12 cellular contexts compared by ENCODE assay signal in genomic region chr6:154996841-154997311, GRCh38. TPM values are rescaled to one million over a fixed set of nuclear protein-coding genes. Genes with fewer than 3 reads are reported as not detected.
A peak's percentile ranks its signal among the peaks of the same experiment; 100 is the strongest.
DNase-seq lines count a peak whose midpoint lies in the region; ATAC-seq and TF ChIP-seq lines count a peak whose summit lies in the region.
"Had no signal": no experiment of that assay in that cellular context is flagged by ENCODE, and none has a peak within 500 bp of the region (broad histone marks: within the 10 kb centered on the region; RNA-seq: fewer than 3 reads in every experiment).

No MANE protein-coding gene starts in this region.

- BruUV-seq in PC-9 (replicated peaks; lab: Mats Ljungman, UMichigan): no TSS peak

- H3K79me2 ChIP-seq in PC-9 (ENCODE audit: low read depth): no peaks in the 10 kb centered on the region

- peaks cover 27% of the 10 kb centered on the region for H3K27me3 Mint-ChIP-seq in T-helper 1 cell treated with Interleukin-12 subunit alpha and Interleukin-12 subunit beta and Interleukin-4 antibody, amounts not matched to agents 30 μg/mL and 1 μg/mL, for 36 hours (ENCODE audit: low read depth)
- peaks cover 39% of the 10 kb centered on the region for H3K27me3 Mint-ChIP-seq in progenitor cell of endocrine pancreas

- TF ChIP-seq CTCF in PC-9 (conservative IDR thresholded peaks at IDR 0.05) (no peak), progenitor cell of endocrine pancreas (IDR thresholded peaks at IDR 0.05; ENCODE audit: unreplicated experiment) (no peak), BE2C (IDR thresholded peaks at IDR 0.05; ENCODE audit: low read depth, low read length) (no peak)

- no peaks in the 10 kb centered on the region for H3K9me3 Mint-ChIP-seq in T-helper 1 cell treated with Interleukin-12 subunit alpha and Interleukin-12 subunit beta and Interleukin-4 antibody, amounts not matched to agents 30 μg/mL and 1 μg/mL, for 36 hours
- no peaks in the 10 kb centered on the region for H3K9me3 Mint-ChIP-seq in progenitor cell of endocrine pancreas (ENCODE audit: low read depth)
- H3K9me3 Mint-ChIP-seq: activated T-cell treated with anti-CD3 and anti-CD28 coated beads, Interleukin-2, amount 50 U/mL, for 24 hours; stimulated activated naive CD8-positive, alpha-beta T cell treated with anti-CD3 and anti-CD28 coated beads, Interleukin-15, Interleukin-2, amounts not matched to agents 100 ng/mL and 50 ng/mL, for 24 hours had no signal

- H3K27ac Mint-ChIP-seq in T-helper 1 cell treated with Interleukin-12 subunit alpha and Interleukin-12 subunit beta and Interleukin-4 antibody, amounts not matched to agents 30 μg/mL and 1 μg/mL, for 36 hours: no peak overlapping the region
- H3K27ac Mint-ChIP-seq in progenitor cell of endocrine pancreas: no peak overlapping the region
- H3K27ac Mint-ChIP-seq: activated T-cell treated with anti-CD3 and anti-CD28 coated beads, Interleukin-2, amount 50 U/mL, for 24 hours; stimulated activated naive CD8-positive, alpha-beta T cell treated with anti-CD3 and anti-CD28 coated beads, Interleukin-15, Interleukin-2, amounts not matched to agents 100 ng/mL and 50 ng/mL, for 24 hours had no signal

- ATAC-seq in esophagus mucosa (peak; percentile 48), HG03280 (IDR thresholded peaks at IDR 0.05; ENCODE audit: unreplicated experiment) (no peak), HG02870 (IDR thresholded peaks at IDR 0.05; ENCODE audit: unreplicated experiment) (no peak)

- peaks cover 3% of the 10 kb centered on the region; the same call in 1 of the 2 replicates for H3F3A ChIP-seq in PC-9 (ENCODE audit: insufficient read depth, low read depth)

- CTCF ChIA-PET in PC-9 (lab: Charles Lee): no interaction called here

- peak overlapping the region; percentile 90; the same call in 1 of the 2 replicates for H3K4me2 ChIP-seq in PC-9

- POLR2A ChIA-PET in PC-9 (lab: Charles Lee; ENCODE audit: unreplicated experiment): interaction anchor here (0.6 kb wide), 1 partner anchor 65 kb away, joined by 3 read pairs; no protein-coding TSS in a partner anchor

- no peak overlapping the region for H2AFZ ChIP-seq in PC-9

- H3K9me3 ChIP-seq in PC-9 (ENCODE audit: insufficient read depth, low read depth) (no peaks in the 10 kb centered on the region), BE2C (no peaks in the 10 kb centered on the region)

- no peaks in the 10 kb centered on the region for H3K36me3 Mint-ChIP-seq in T-helper 1 cell treated with Interleukin-12 subunit alpha and Interleukin-12 subunit beta and Interleukin-4 antibody, amounts not matched to agents 30 μg/mL and 1 μg/mL, for 36 hours (ENCODE audit: low read depth)
- no peaks in the 10 kb centered on the region for H3K36me3 Mint-ChIP-seq in progenitor cell of endocrine pancreas (ENCODE audit: insufficient read depth)

- H3K4me1 ChIP-seq in PC-9 (replicated peaks; ENCODE audit: insufficient read depth): peaks cover 21% of the 10 kb centered on the region
- H3K4me1 ChIP-seq in BE2C: no peaks in the 10 kb centered on the region

- H3K4me3 ChIP-seq in PC-9 (0 out of 2 replicates have a peak overlapping the region, but pooled peaks have one; percentile 59), BE2C (ENCODE audit: low read depth, low read length) (no peak overlapping the region)

- intact Hi-C loops in PC-9 (cut with micrococcal nuclease; ENCODE audit: unreplicated experiment): loop anchor here (5.0 kb wide), 1 partner anchor 65 kb away; no protein-coding TSS in a partner anchor

- H3K27ac ChIP-seq in PC-9: no peak overlapping the region

- H3K4me3 Mint-ChIP-seq in T-helper 1 cell treated with Interleukin-12 subunit alpha and Interleukin-12 subunit beta and Interleukin-4 antibody, amounts not matched to agents 30 μg/mL and 1 μg/mL, for 36 hours: peak overlapping the region; percentile 47
- H3K4me3 Mint-ChIP-seq in progenitor cell of endocrine pancreas (ENCODE audit: low read depth): peak overlapping the region; percentile 34

- no peak for DNase-seq in T-helper 1 cell
- peak; percentile 26 to 47 for DNase-seq in PC-9
- DNase-seq in progenitor cell of endocrine pancreas (ENCODE audit: low spot score, unreplicated experiment): no peak
- no peak for DNase-seq in BE2C
- DNase-seq: activated T-cell treated with anti-CD3 and anti-CD28 coated beads, Interleukin-2, amount 50 U/mL, for 24 hours; NCI-H1694; T1000 had no signal

- H3K9me2 ChIP-seq in PC-9 (ENCODE audit: insufficient read depth): no peaks in the 10 kb centered on the region

- H3K27me3 ChIP-seq in PC-9 (ENCODE audit: insufficient read depth, low read depth) (peaks cover 19% of the 10 kb centered on the region), BE2C (no peaks in the 10 kb centered on the region)

- H3K4me1 Mint-ChIP-seq in T-helper 1 cell treated with Interleukin-12 subunit alpha and Interleukin-12 subunit beta and Interleukin-4 antibody, amounts not matched to agents 30 μg/mL and 1 μg/mL, for 36 hours (ENCODE audit: low read depth): peaks cover 5% of the 10 kb centered on the region
- H3K4me1 Mint-ChIP-seq in progenitor cell of endocrine pancreas (ENCODE audit: low read depth): peaks cover 12% of the 10 kb centered on the region

- H3K36me3 ChIP-seq in PC-9 (ENCODE audit: low read depth) (no peaks in the 10 kb centered on the region), BE2C (no peaks in the 10 kb centered on the region)

- H4K20me1 ChIP-seq in PC-9 (ENCODE audit: insufficient read depth): no peaks in the 10 kb centered on the region

RNA-seq across cellular contexts. Expression of gene TIAM2, which starts 1.8 kb away (rescaled TPM):
- 11.4 and 14.8 TPM in 2 replicates for total RNA-seq in PC-9 (2021)
- 3.1 TPM for total RNA-seq in esophagus mucosa
- 14.3 and 15.1 TPM in 2 replicates for total RNA-seq in progenitor cell of endocrine pancreas
- 2.3 TPM for polyA plus RNA-seq in BE2C (2012; ENCODE audit: insufficient read depth, insufficient read length, low read depth)

Comparison
In these comparisons a context has a peak if more than half of its experiments do, and no peak if none do; other contexts are left out.
1. DNase-seq: peak in PC-9 (2 of 2); none in T-helper 1 cell (0 of 5), progenitor cell of endocrine pancreas (single experiment) and BE2C (single experiment).